ENCODE assay signal across 1 cellular context in the genomic region with DNA sequence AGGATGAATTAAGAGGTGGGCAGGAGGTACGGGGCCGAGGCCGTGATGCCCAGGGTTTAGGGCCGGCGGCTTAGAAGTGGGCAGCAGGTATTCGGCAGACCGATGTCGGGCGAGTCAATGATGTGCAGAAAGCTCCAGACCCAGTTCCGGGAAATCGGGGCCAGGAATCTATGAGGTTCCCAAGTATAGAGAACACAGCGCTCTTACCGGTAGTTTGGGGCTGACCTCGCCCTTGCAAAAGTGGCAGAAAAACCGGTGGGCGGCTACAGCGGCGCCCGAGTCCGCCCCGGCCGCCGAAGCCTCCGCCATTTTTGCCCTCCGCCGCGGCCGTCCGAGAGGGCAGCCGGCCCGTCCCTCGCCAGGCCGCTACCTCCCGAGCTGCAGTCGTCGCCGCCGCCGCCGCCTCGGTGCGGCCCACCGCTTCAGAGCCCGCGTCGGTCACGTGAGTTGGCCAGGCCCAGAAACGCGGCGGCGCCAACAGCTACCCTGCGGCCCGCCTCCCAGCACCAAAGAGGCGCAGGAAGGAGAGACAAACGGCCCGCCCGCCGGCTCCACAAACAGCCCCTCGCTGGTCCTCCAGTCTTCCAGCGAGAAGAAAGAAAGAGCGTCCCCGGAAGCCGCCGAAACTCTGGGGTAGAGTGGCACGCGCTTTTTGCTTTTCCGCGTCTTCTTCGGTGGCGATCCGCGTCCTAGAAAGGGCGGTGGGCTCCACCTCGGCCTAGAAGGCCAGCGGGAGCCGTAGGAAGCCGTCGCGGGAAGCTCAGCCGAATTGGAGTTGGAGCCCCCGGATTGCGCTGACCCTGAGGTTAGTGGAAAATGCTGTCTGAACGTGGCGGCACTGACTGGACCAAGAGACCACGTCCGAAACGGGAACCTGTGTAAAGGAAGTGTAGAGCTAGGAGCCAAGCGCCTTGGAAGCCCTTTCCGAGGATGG.
A peak's percentile ranks its signal among the peaks of the same experiment; 100 is the strongest.
TF ChIP-seq lines count a peak whose summit lies in the region.

TSS of gene POLR3C (plus strand) at position 636 of the 934 bp plus-strand sequence. CDS start 1,577 bp downstream, outside the sequence.
TSS of gene RNF115 (minus strand) at position 531 of the 934 bp plus-strand sequence. CDS start at position 309, 222 bp downstream.

TF ChIP-seq in WTC11, 78 proteins besides CTCF, POLR2A, EP300 and RAD21 (continued from another document and continues in another):
- TF ChIP-seq, protein P1, sequence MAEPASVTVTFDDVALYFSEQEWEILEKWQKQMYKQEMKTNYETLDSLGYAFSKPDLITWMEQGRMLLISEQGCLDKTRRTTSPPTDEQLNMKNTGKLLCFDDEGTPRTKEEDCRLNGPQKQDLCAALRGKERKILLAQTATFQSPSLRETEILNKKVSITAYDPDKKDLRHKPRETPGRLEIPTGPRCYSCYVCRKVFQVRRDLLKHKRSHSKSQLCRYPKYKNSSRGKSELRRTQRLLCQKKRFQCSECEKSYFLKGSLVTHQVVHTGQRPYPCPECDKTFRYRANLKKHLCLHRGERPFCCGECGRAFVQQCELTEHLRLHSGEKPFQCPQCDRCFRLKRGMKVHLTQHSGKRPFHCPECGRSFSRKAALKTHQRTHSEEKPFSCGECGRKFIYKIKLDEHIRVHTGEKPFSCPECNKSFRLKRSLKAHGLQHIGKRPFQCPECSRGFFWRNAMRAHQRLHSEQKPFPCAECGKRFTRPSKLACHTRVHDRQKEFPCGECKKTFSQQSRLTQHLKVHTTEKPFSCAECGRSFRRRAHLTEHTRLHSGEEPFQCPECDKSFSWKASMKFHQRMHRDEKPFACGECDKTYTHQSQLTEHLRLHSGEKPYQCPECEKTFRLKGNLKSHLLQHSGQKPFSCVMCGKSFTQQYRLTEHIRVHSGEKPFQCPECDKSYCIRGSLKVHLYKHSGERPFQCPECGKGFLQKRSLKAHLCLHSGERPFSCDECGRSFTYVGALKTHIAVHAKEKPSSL (CRISPR knock-in tag; conservative IDR thresholded peaks at IDR 0.05) = no peak
- TF ChIP-seq NFYB (CRISPR knock-in tag; conservative IDR thresholded peaks at IDR 0.05; ENCODE audit: low read depth) (no peak), ZNF532 (CRISPR knock-in tag; IDR thresholded peaks at IDR 0.05; ENCODE audit: borderline replicate concordance) (no peak), MXD4 (CRISPR knock-in tag; IDR thresholded peaks at IDR 0.05; ENCODE audit: borderline replicate concordance) (no peak), TEAD4 (CRISPR knock-in tag; IDR thresholded peaks at IDR 0.05) (no peak), SP1 (CRISPR knock-in tag; conservative IDR thresholded peaks at IDR 0.05) (peak; percentile 64; the same call in 1 of the 2 replicates), OVOL2 (CRISPR knock-in tag; IDR thresholded peaks at IDR 0.05; ENCODE audit: borderline replicate concordance) (no peak), ZNF416 (CRISPR knock-in tag; IDR thresholded peaks at IDR 0.05) (no peak), PRDM15 (CRISPR knock-in tag; IDR thresholded peaks at IDR 0.05) (no peak), SMAD4 (CRISPR knock-in tag; IDR thresholded peaks at IDR 0.05) (no peak), STAT6 (CRISPR knock-in tag; conservative IDR thresholded peaks at IDR 0.05; ENCODE audit: low read depth) (no peak), JUN (CRISPR knock-in tag; IDR thresholded peaks at IDR 0.05) (no peak), NR1H2 (CRISPR knock-in tag; IDR thresholded peaks at IDR 0.05) (no peak), KAT7 (CRISPR knock-in tag; IDR thresholded peaks at IDR 0.05; ENCODE audit: borderline replicate concordance) (0 out of 2 replicates have a peak, but pooled peaks have one; percentile 56), ZNF423 (CRISPR knock-in tag; IDR thresholded peaks at IDR 0.05) (no peak), MYBL2 (CRISPR knock-in tag; IDR thresholded peaks at IDR 0.05) (peak; percentile 79; the same call in 1 of the 2 replicates), NR2C2 (CRISPR knock-in tag; IDR thresholded peaks at IDR 0.05) (no peak), ZNF671 (CRISPR knock-in tag; IDR thresholded peaks at IDR 0.05) (no peak), ZBTB21 (CRISPR knock-in tag; IDR thresholded peaks at IDR 0.05; ENCODE audit: borderline replicate concordance) (no peak; the same call in 1 of the 2 replicates), ZNF232 (CRISPR knock-in tag; IDR thresholded peaks at IDR 0.05) (no peak), FOXK1 (CRISPR knock-in tag; IDR thresholded peaks at IDR 0.05) (peak; percentile 69), TEAD1 (CRISPR knock-in tag; IDR thresholded peaks at IDR 0.05) (peak; percentile 60; the same call in 1 of the 2 replicates), GTF2I (CRISPR knock-in tag; conservative IDR thresholded peaks at IDR 0.05) (no peak), ELF4 (CRISPR knock-in tag; IDR thresholded peaks at IDR 0.05; ENCODE audit: low read depth) (0 out of 2 replicates have a peak, but pooled peaks have one; percentile 65), ESRRA (CRISPR knock-in tag; IDR thresholded peaks at IDR 0.05; ENCODE audit: borderline replicate concordance) (0 out of 2 replicates have a peak, but pooled peaks have one; percentile 20), IRF1 (CRISPR knock-in tag; IDR thresholded peaks at IDR 0.05) (no peak), ERG (CRISPR knock-in tag; IDR thresholded peaks at IDR 0.05) (no peak), ETV6 (CRISPR knock-in tag; IDR thresholded peaks at IDR 0.05) (peak; percentile 79), USF1 (CRISPR knock-in tag; IDR thresholded peaks at IDR 0.05) (peak; percentile 91), ZBTB43 (CRISPR knock-in tag; IDR thresholded peaks at IDR 0.05) (no peak)
- TF ChIP-seq, protein P2, sequence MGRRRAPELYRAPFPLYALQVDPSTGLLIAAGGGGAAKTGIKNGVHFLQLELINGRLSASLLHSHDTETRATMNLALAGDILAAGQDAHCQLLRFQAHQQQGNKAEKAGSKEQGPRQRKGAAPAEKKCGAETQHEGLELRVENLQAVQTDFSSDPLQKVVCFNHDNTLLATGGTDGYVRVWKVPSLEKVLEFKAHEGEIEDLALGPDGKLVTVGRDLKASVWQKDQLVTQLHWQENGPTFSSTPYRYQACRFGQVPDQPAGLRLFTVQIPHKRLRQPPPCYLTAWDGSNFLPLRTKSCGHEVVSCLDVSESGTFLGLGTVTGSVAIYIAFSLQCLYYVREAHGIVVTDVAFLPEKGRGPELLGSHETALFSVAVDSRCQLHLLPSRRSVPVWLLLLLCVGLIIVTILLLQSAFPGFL (CRISPR knock-in tag; IDR thresholded peaks at IDR 0.05; ENCODE audit: borderline replicate concordance) = peak; percentile 57; the same call in 1 of the 2 replicates
- TF ChIP-seq, protein P3, sequence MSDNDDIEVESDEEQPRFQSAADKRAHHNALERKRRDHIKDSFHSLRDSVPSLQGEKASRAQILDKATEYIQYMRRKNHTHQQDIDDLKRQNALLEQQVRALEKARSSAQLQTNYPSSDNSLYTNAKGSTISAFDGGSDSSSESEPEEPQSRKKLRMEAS (CRISPR knock-in tag; IDR thresholded peaks at IDR 0.05) = peak; percentile 86
- TF ChIP-seq, protein P4, sequence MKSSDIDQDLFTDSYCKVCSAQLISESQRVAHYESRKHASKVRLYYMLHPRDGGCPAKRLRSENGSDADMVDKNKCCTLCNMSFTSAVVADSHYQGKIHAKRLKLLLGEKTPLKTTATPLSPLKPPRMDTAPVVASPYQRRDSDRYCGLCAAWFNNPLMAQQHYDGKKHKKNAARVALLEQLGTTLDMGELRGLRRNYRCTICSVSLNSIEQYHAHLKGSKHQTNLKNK (CRISPR knock-in tag; IDR thresholded peaks at IDR 0.05) = no peak
